In genomic region chr3:13244695-13245449, GRCh38 we compare ENCODE assay signal across 1 cellular context.
TF ChIP-seq lines count a peak whose summit lies in the region.

No MANE protein-coding gene starts in this region.

TF ChIP-seq in K562, 482 proteins besides CTCF, POLR2A, EP300 and RAD21 (continued from another document):
- TF ChIP-seq TFE3 (CRISPR knock-in tag; IDR thresholded peaks at IDR 0.05) (peak; percentile 56), E2F6 (IDR thresholded peaks at IDR 0.05; ENCODE audit: borderline replicate concordance in 1 of 2, extremely low read depth in 1 of 2, insufficient read depth in 1 of 2, insufficient read length in 1 of 2, low read depth in 1 of 2, low read length in 1 of 2, poor library complexity in 1 of 2, severe bottlenecking in 1 of 2) (peak in 1 of 2 experiments; percentile 29)
